Comparison of ENCODE assay signal across 20 cellular contexts in genomic region chr12:7751394-7751793, GRCh38. TPM values are rescaled to one million over a fixed set of nuclear protein-coding genes. Genes with fewer than 3 reads are reported as not detected.
DNase-seq lines count a peak whose midpoint lies in the region; ATAC-seq, FAIRE-seq and TF ChIP-seq lines count a peak whose summit lies in the region.
"Had no signal": no experiment of that assay in that cellular context is flagged by ENCODE, and none has a peak within 500 bp of the region (broad histone marks: within the 10 kb centered on the region; RNA-seq: fewer than 3 reads in every experiment).

No MANE protein-coding gene starts in this region.

- no peak overlapping the region for H3K4me3 ChIP-seq in GM23338
- H3K4me3 ChIP-seq in H1 (ENCODE audit: extremely low read depth in 1 of 4, insufficient read depth in 2 of 4, low read depth in 3 of 4, low read length in 4 of 4), result no peak overlapping the region
- H3K4me3 ChIP-seq in testis, result peak overlapping the region in 1 of 2 donors; percentile 31
- H3K4me3 ChIP-seq: GM23248 had no signal

- H2AK5ac ChIP-seq in H1 (ENCODE audit: low read depth, low read length), result no peak overlapping the region

- no peak for TF ChIP-seq RAD21 in H1 (IDR thresholded peaks at IDR 0.05 in 1 of 2, conservative IDR thresholded peaks at IDR 0.05 in 1 of 2; ENCODE audit: low read depth in 2 of 2, low read length in 2 of 2)

- H3K23me2 ChIP-seq in H1 (ENCODE audit: low read depth, low read length), result no peaks in the 10 kb centered on the region

- no peak overlapping the region for H3K9ac ChIP-seq in H1 (replicated peaks in 1 of 4; ENCODE audit: extremely low read depth in 1 of 4, low read depth in 3 of 4, low read length in 3 of 4)
- H3K9ac ChIP-seq: GM23248, KMS-11 had no signal

- no peak overlapping the region for H2BK20ac ChIP-seq in H1 (ENCODE audit: low read length)

- no peak overlapping the region for H3K27ac Mint-ChIP-seq in GM23338

- H3K4me1 Mint-ChIP-seq in GM23338, result peaks cover 6% of the 10 kb centered on the region; the same call in 1 of the 3 replicates

- H2AFZ ChIP-seq in GM23338 (peak overlapping the region; percentile 63), H1 (ENCODE audit: low read length) (no peak overlapping the region)
- H2AFZ ChIP-seq: GM23248 had no signal

- no peak overlapping the region for H3K4me3 Mint-ChIP-seq in GM23338
- H3K4me3 Mint-ChIP-seq: CD14-positive monocyte had no signal

- CTCF ChIA-PET in H1 (lab: Charles Lee; ENCODE audit: partially characterized antibody), result interaction anchor here (0.8 to 3.1 kb wide), 8 partner anchors 12 to 105 kb away, joined by 3 to 10 read pairs (median 3); no protein-coding TSS in a partner anchor

- DNase-seq in GM23338 (ENCODE audit: low spot score) (no peak), MV-4-11 (lab: John Stamatoyannopoulos, UW) (peak; percentile 49), H1 (ENCODE audit: low read depth in 1 of 2, low spot score in 2 of 2) (no peak), testis (peak; percentile 76), NCI-H1105 (lab: John Stamatoyannopoulos, UW) (no peak), NCI-H82 treated with DMSO at 0.1 percent for 48 hours (lab: John Stamatoyannopoulos, UW; ENCODE audit: unreplicated experiment) (no peak), NCI-H187 (lab: John Stamatoyannopoulos, UW) (no peak)
- DNase-seq: AML-193, GDM1, GM23248, NCI-H1092 treated with DMSO at 0.1 percent for 48 hours, NCI-H2081 treated with DMSO at 0.1 percent for 48 hours, NCI-H510A, NCI-H748 treated with DMSO at 0.1 percent for 48 hours, OCI-M1, Right ventricle myocardium superior, SW 1271 had no signal

- H2BK15ac ChIP-seq in H1 (ENCODE audit: low read length), result 0 out of 2 replicates have a peak overlapping the region, but pooled peaks have one; percentile 72

- POLR2A ChIA-PET in H1 (lab: Charles Lee; ENCODE audit: partially characterized antibody), result interaction anchor here (0.5 to 1.5 kb wide), 6 partner anchors 8 to 155 kb away, joined by 3 to 4 read pairs (median 3); no protein-coding TSS in a partner anchor

- TF ChIP-seq CTCF in GM23338 (conservative IDR thresholded peaks at IDR 0.05; ENCODE audit: low read depth in 2 of 2), result no peak
- TF ChIP-seq CTCF in H1 (IDR thresholded peaks at IDR 0.05; ENCODE audit: control extremely low read depth in 1 of 3, insufficient read depth in 1 of 3, low read depth in 1 of 3, low read length in 3 of 3), result no peak
- no peak for TF ChIP-seq CTCF in testis (IDR thresholded peaks at IDR 0.05)

- no peak overlapping the region for H2BK5ac ChIP-seq in H1 (ENCODE audit: low read depth, low read length)

- H3K56ac ChIP-seq in H1 (replicated peaks; ENCODE audit: insufficient read length, low read depth, low read length), result no peak overlapping the region

- TF ChIP-seq EP300 in H1 (IDR thresholded peaks at IDR 0.05; ENCODE audit: borderline replicate concordance in 1 of 2, low read depth in 2 of 2, low read length in 2 of 2), result no peak

- intact Hi-C loops in testis (cut with DNase I; ENCODE audit: low total_unique reads), result no loop called here

- peak overlapping the region; percentile 35; the same call in 1 of the 2 replicates for H2BK12ac ChIP-seq in H1 (ENCODE audit: low read depth, low read length)

- H3K23ac ChIP-seq in H1 (ENCODE audit: insufficient read length), result no peak overlapping the region

- no peak overlapping the region; the same call in 1 of the 2 replicates for H3K18ac ChIP-seq in H1 (ENCODE audit: extremely low read depth, low read length)

- no peak overlapping the region for H4K8ac ChIP-seq in H1 (ENCODE audit: extremely low read depth, insufficient read depth, low read length)

- no peaks in the 10 kb centered on the region for H3K9me2 ChIP-seq in GM23338 (ENCODE audit: insufficient read depth)

- H3K36me3 Mint-ChIP-seq in GM23338 (ENCODE audit: low read depth), result peaks cover 10% of the 10 kb centered on the region
- H3K36me3 Mint-ChIP-seq: CD14-positive monocyte had no signal

- peaks cover 7% of the 10 kb centered on the region; the same call in 1 of the 2 replicates for H3F3A ChIP-seq in GM23338 (replicated peaks; ENCODE audit: low read depth)

- no peak overlapping the region for H3K14ac ChIP-seq in H1 (ENCODE audit: insufficient read length)

- H3K4me1 ChIP-seq in GM23338 (ENCODE audit: insufficient read depth), result no peaks in the 10 kb centered on the region
- H3K4me1 ChIP-seq in H1 (replicated peaks in 1 of 4; ENCODE audit: control insufficient read depth in 3 of 4, insufficient read depth in 4 of 4, low read length in 3 of 4), result peaks cover 0 to 3% (median 0%) of the 10 kb centered on the region in 4 experiments; a peak in 1 of 7 replicates
- no peaks in the 10 kb centered on the region for H3K4me1 ChIP-seq in testis

- H3K79me2 ChIP-seq in GM23338 (replicated peaks; ENCODE audit: insufficient read depth), result no peaks in the 10 kb centered on the region
- H3K79me2 ChIP-seq in H1 (ENCODE audit: control insufficient read depth in 1 of 2, insufficient read depth in 2 of 2, low read length in 2 of 2), result no peaks in the 10 kb centered on the region

- H2BK120ac ChIP-seq in H1 (replicated peaks; ENCODE audit: low read depth, low read length), result no peak overlapping the region

- H3K4ac ChIP-seq in H1 (replicated peaks; ENCODE audit: insufficient read length, low read depth, low read length), result no peak overlapping the region

- WGBS in H1 (ENCODE audit: extremely low coverage in 1 of 2, insufficient coverage in 1 of 2, insufficient read length in 1 of 2, insufficient replicate concordance in 2 of 2, low coverage in 1 of 2, low lambda C conversion rate in 2 of 2, missing lambda C conversion rate in 1 of 2), 2 experiments, result 89% methylated on average over 20 of the region's 20 CpGs; no CpG with 5 or more reads in 1 of the 2 experiments
- WGBS in testis, 2 donors, result 62 to 66% methylated on average over 20 of the region's 20 CpGs

- H3K4me2 ChIP-seq in GM23338 (no peak overlapping the region), H1 (ENCODE audit: insufficient read depth in 1 of 2, low read depth in 2 of 2, low read length in 2 of 2) (no peak overlapping the region)
- H3K4me2 ChIP-seq: KMS-11 had no signal

- ATAC-seq in GM23338, result no peak

- H3K9me3 Mint-ChIP-seq in GM23338, result peaks cover 11% of the 10 kb centered on the region

- peaks cover 8% of the 10 kb centered on the region for H3K27me3 Mint-ChIP-seq in GM23338 (ENCODE audit: insufficient read depth, low read depth, poor library complexity)

- no peak overlapping the region for H4K5ac ChIP-seq in H1 (ENCODE audit: insufficient read length, low read depth, low read length)

- no peaks in the 10 kb centered on the region for H4K20me1 ChIP-seq in GM23338 (replicated peaks; ENCODE audit: insufficient read depth)
- no peaks in the 10 kb centered on the region for H4K20me1 ChIP-seq in H1 (replicated peaks in 1 of 2; ENCODE audit: control insufficient read depth in 1 of 2, insufficient read depth in 2 of 2, low read length in 2 of 2)

- H3K27ac ChIP-seq in GM23338 (ENCODE audit: low read depth) (no peak overlapping the region), H1 (ENCODE audit: low read depth, low read length) (no peak overlapping the region; the same call in 1 of the 2 replicates), testis (no peak overlapping the region)
- H3K27ac ChIP-seq: GM23248, KMS-11 had no signal

- H3K27me3 ChIP-seq in GM23338 (ENCODE audit: insufficient read depth) (no peaks in the 10 kb centered on the region), H1 (replicated peaks in 1 of 4; ENCODE audit: control insufficient read depth in 3 of 4, extremely low read depth in 1 of 4, insufficient read depth in 3 of 4, low read length in 3 of 4) (no peaks in the 10 kb centered on the region), testis (no peaks in the 10 kb centered on the region)

- H4K91ac ChIP-seq in H1 (replicated peaks; ENCODE audit: insufficient read length, low read length), result no peak overlapping the region

- H3K9me3 ChIP-seq in H1 (ENCODE audit: insufficient read depth in 2 of 2, low read depth in 1 of 2, low read length in 1 of 2), result peaks cover 0 to 3% of the 10 kb centered on the region in 2 experiments; a peak in 1 of 4 replicates
- no peaks in the 10 kb centered on the region for H3K9me3 ChIP-seq in testis

- H3K36me3 ChIP-seq in GM23338 (ENCODE audit: insufficient read depth) (no peaks in the 10 kb centered on the region), H1 (ENCODE audit: control insufficient read depth in 2 of 4, insufficient read depth in 4 of 4, low read length in 3 of 4) (no peaks in the 10 kb centered on the region), testis (ENCODE audit: low read depth, missing control alignments) (no peaks in the 10 kb centered on the region)

- no peak for FAIRE-seq in H1 (lab: Jason Lieb, UNC)

- no peak for TF ChIP-seq POLR2A in H1 (IDR thresholded peaks at IDR 0.05; ENCODE audit: control extremely low read depth in 1 of 2, low read depth in 2 of 2, low read length in 2 of 2)
- TF ChIP-seq POLR2A in testis (IDR thresholded peaks at IDR 0.05), result no peak

- H3K79me1 ChIP-seq in H1 (ENCODE audit: low read depth, low read length), result no peaks in the 10 kb centered on the region

RNA-seq across cellular contexts. Expression of gene CLEC4C, which starts 4.2 kb away (rescaled TPM):
- not detected in 2 replicates for total RNA-seq in GM23338 (2014; rRNA removed; shearing (Covaris generic))
- polyA plus RNA-seq in GM23338 (2016; fragmentation: Nextera tagmentation; extraction: Ambion mirVana), result not detected in 2 replicates
- total RNA-seq in H1 (2021; fragmentation: NEBNext Ultra II Directional; extraction: Animal tissue kit (Norgen Biotek cat#: 25700)), result 0.76 TPM in 1 of 2 replicates, not detected in the other
- polyA plus RNA-seq in H1 (2011; rRNA removed), result 0.13 TPM in 1 of 2 replicates, not detected in the other
- polyA plus RNA-seq in H1 (2011; cell fraction: cytosol; rRNA removed), result not detected
- not detected for polyA plus RNA-seq in H1 (2011; cell fraction: nucleus; rRNA removed)
- not detected in 4 replicates for polyA plus RNA-seq in H1 (2012, experiment 1 of 2)
- polyA plus RNA-seq in H1 (2012, experiment 2 of 2), result not detected
- not detected for polyA plus RNA-seq in H1 (2013, experiment 1 of 2)
- 0.15 TPM for polyA plus RNA-seq in H1 (2013, experiment 2 of 2)
- polyA minus RNA-seq in H1 (2011; rRNA and poly(A)+ RNA removed), result 0.24 TPM in 1 of 2 replicates, not detected in the other
- not detected for polyA minus RNA-seq in H1 (2011; cell fraction: cytosol; rRNA and poly(A)+ RNA removed)
- polyA minus RNA-seq in H1 (2011; cell fraction: nucleus; rRNA and poly(A)+ RNA removed), result not detected
- 1 to 10 TPM; 2.0 to 2.1 TPM for total RNA-seq in testis
- 1.9 TPM for polyA plus RNA-seq in testis (ENCODE audit: insufficient read depth, low read depth, low replicate concordance)
- total RNA-seq: Daoy, GM23248, Right ventricle myocardium superior had no signal
- polyA plus RNA-seq: GM23248 had no signal

RNA-seq across cellular contexts. Expression of gene NANOGNB, which starts 13.6 kb away (rescaled TPM):
- not detected in 2 replicates for total RNA-seq in GM23338 (2014; rRNA removed; shearing (Covaris generic))
- polyA plus RNA-seq in GM23338 (2016; fragmentation: Nextera tagmentation; extraction: Ambion mirVana) (not detected in 2 replicates), H1 (2011; rRNA removed) (not detected in 2 replicates), testis (ENCODE audit: insufficient read depth, low read depth, low replicate concordance) (0.58 TPM)
- not detected in 2 replicates for total RNA-seq in H1 (2021; fragmentation: NEBNext Ultra II Directional; extraction: Animal tissue kit (Norgen Biotek cat#: 25700))
- polyA plus RNA-seq in H1 (2011; cell fraction: cytosol; rRNA removed), result not detected
- not detected for polyA plus RNA-seq in H1 (2011; cell fraction: nucleus; rRNA removed)
- polyA plus RNA-seq in H1 (2012, experiment 1 of 2), result not detected in 4 replicates
- not detected for polyA plus RNA-seq in H1 (2012, experiment 2 of 2)
- 0.06 TPM for polyA plus RNA-seq in H1 (2013, experiment 1 of 2)
- polyA plus RNA-seq in H1 (2013, experiment 2 of 2), result 0.11 TPM
- not detected in 2 replicates for polyA minus RNA-seq in H1 (2011; rRNA and poly(A)+ RNA removed)
- polyA minus RNA-seq in H1 (2011; cell fraction: cytosol; rRNA and poly(A)+ RNA removed), result not detected
- polyA minus RNA-seq in H1 (2011; cell fraction: nucleus; rRNA and poly(A)+ RNA removed), result not detected
- total RNA-seq in testis, result 1 to 10 TPM in 1 of 2 donors, under 1 TPM in 1; 0.62 to 1.6 TPM
- total RNA-seq: Daoy, GM23248, Right ventricle myocardium superior had no signal
- polyA plus RNA-seq: CD14-positive monocyte, GM23248 had no signal

RNA-seq across cellular contexts. Expression of gene NANOG, which starts 37.8 kb away (rescaled TPM):
- total RNA-seq in GM23338 (2014; rRNA removed; shearing (Covaris generic)), result 134 TPM in 2 replicates
- 42.0 and 48.5 TPM in 2 replicates for polyA plus RNA-seq in GM23338 (2016; fragmentation: Nextera tagmentation; extraction: Ambion mirVana)
- 229 and 231 TPM in 2 replicates for total RNA-seq in H1 (2021; fragmentation: NEBNext Ultra II Directional; extraction: Animal tissue kit (Norgen Biotek cat#: 25700))
- polyA plus RNA-seq in H1 (2011; rRNA removed), result 31.1 and 53.7 TPM in 2 replicates
- 55.4 TPM for polyA plus RNA-seq in H1 (2011; cell fraction: cytosol; rRNA removed)
- polyA plus RNA-seq in H1 (2011; cell fraction: nucleus; rRNA removed), result 19.7 TPM
- polyA plus RNA-seq in H1 (2012, experiment 1 of 2), result 45.6 to 90.4 TPM (median 54.8 TPM) in 4 replicates
- 18.9 TPM for polyA plus RNA-seq in H1 (2012, experiment 2 of 2)
- 112 TPM for polyA plus RNA-seq in H1 (2013, experiment 1 of 2)
- 114 TPM for polyA plus RNA-seq in H1 (2013, experiment 2 of 2)
- 131 and 157 TPM in 2 replicates for polyA minus RNA-seq in H1 (2011; rRNA and poly(A)+ RNA removed)
- polyA minus RNA-seq in H1 (2011; cell fraction: cytosol; rRNA and poly(A)+ RNA removed), result 44.8 TPM
- 50.6 TPM for polyA minus RNA-seq in H1 (2011; cell fraction: nucleus; rRNA and poly(A)+ RNA removed)
- total RNA-seq in testis, result 1 to 10 TPM in 1 of 2 donors, under 1 TPM in 1; 0.50 to 1.1 TPM
- polyA plus RNA-seq in testis (ENCODE audit: insufficient read depth, low read depth, low replicate concordance), result 0.29 TPM
- total RNA-seq: Daoy, GM23248, Right ventricle myocardium superior had no signal
- polyA plus RNA-seq: CD14-positive monocyte had no signal

RNA-seq across cellular contexts. Expression of gene DPPA3, which starts 40.2 kb away (rescaled TPM):
- total RNA-seq in GM23338 (2014; rRNA removed; shearing (Covaris generic)), result 2.8 and 4.6 TPM in 2 replicates
- polyA plus RNA-seq in GM23338 (2016; fragmentation: Nextera tagmentation; extraction: Ambion mirVana) (5.0 and 5.4 TPM in 2 replicates), H1 (2011; rRNA removed) (0.11 and 0.30 TPM in 2 replicates), testis (ENCODE audit: insufficient read depth, low read depth, low replicate concordance) (0.41 TPM)
- 1.2 and 1.6 TPM in 2 replicates for total RNA-seq in H1 (2021; fragmentation: NEBNext Ultra II Directional; extraction: Animal tissue kit (Norgen Biotek cat#: 25700))
- 0.21 TPM for polyA plus RNA-seq in H1 (2011; cell fraction: cytosol; rRNA removed)
- polyA plus RNA-seq in H1 (2011; cell fraction: nucleus; rRNA removed), result not detected
- 0.17 to 0.57 TPM (median 0.36 TPM) in 4 replicates for polyA plus RNA-seq in H1 (2012, experiment 1 of 2)
- not detected for polyA plus RNA-seq in H1 (2012, experiment 2 of 2)
- 1.0 TPM for polyA plus RNA-seq in H1 (2013, experiment 1 of 2)
- polyA plus RNA-seq in H1 (2013, experiment 2 of 2), result 0.85 TPM
- polyA minus RNA-seq in H1 (2011; rRNA and poly(A)+ RNA removed), result 0.17 and 0.41 TPM in 2 replicates
- polyA minus RNA-seq in H1 (2011; cell fraction: cytosol; rRNA and poly(A)+ RNA removed), result not detected
- not detected for polyA minus RNA-seq in H1 (2011; cell fraction: nucleus; rRNA and poly(A)+ RNA removed)
- total RNA-seq in testis, result 1 to 10 TPM in 1 of 2 donors, not detected in 1; 1.1 TPM
- total RNA-seq: Daoy, GM23248, Right ventricle myocardium superior had no signal
- polyA plus RNA-seq: CD14-positive monocyte, GM23248 had no signal

RNA-seq across cellular contexts. Expression of gene GDF3, which starts 55.8 kb away (rescaled TPM):
- 15.3 and 19.3 TPM in 2 replicates for total RNA-seq in GM23338 (2014; rRNA removed; shearing (Covaris generic))
- polyA plus RNA-seq in GM23338 (2016; fragmentation: Nextera tagmentation; extraction: Ambion mirVana) (31.7 and 32.0 TPM in 2 replicates), H1 (2011; rRNA removed) (4.1 and 4.3 TPM in 2 replicates), testis (ENCODE audit: insufficient read depth, low read depth, low replicate concordance) (not detected)
- 12.6 and 16.8 TPM in 2 replicates for total RNA-seq in H1 (2021; fragmentation: NEBNext Ultra II Directional; extraction: Animal tissue kit (Norgen Biotek cat#: 25700))
- 3.2 TPM for polyA plus RNA-seq in H1 (2011; cell fraction: cytosol; rRNA removed)
- 5.8 TPM for polyA plus RNA-seq in H1 (2011; cell fraction: nucleus; rRNA removed)
- 7.3 to 10.1 TPM (median 8.1 TPM) in 4 replicates for polyA plus RNA-seq in H1 (2012, experiment 1 of 2)
- polyA plus RNA-seq in H1 (2012, experiment 2 of 2), result 7.0 TPM
- 61.9 TPM for polyA plus RNA-seq in H1 (2013, experiment 1 of 2)
- 63.4 TPM for polyA plus RNA-seq in H1 (2013, experiment 2 of 2)
- polyA minus RNA-seq in H1 (2011; rRNA and poly(A)+ RNA removed), result 2.1 and 2.7 TPM in 2 replicates
- 1.8 TPM for polyA minus RNA-seq in H1 (2011; cell fraction: cytosol; rRNA and poly(A)+ RNA removed)
- polyA minus RNA-seq in H1 (2011; cell fraction: nucleus; rRNA and poly(A)+ RNA removed), result 3.1 TPM
- not detected for total RNA-seq in testis
- total RNA-seq: Daoy, GM23248, Right ventricle myocardium superior had no signal
- polyA plus RNA-seq: CD14-positive monocyte, GM23248 had no signal

Comparison
In these comparisons a context has a peak if more than half of its experiments do, and no peak if none do; other contexts are left out.
1. DNase-seq: peak in MV-4-11 (single experiment) and testis (single experiment); none in GM23338 (single experiment), H1 (0 of 2), NCI-H1105 (single experiment), NCI-H82 treated with DMSO at 0.1 percent for 48 hours (single experiment) and NCI-H187 (0 of 2).
2. RNA of gene NANOG, which starts 37.8 kb away (total RNA-seq): 229 to 231 TPM in H1 and 134 TPM in GM23338; 0.50 to 1.1 TPM in testis; every median in the first group is over 10 times any median in the second.